1 cellular context compared by ENCODE assay signal in genomic region chr19:5789886-5790572, GRCh38.
A peak's percentile ranks its signal among the peaks of the same experiment; 100 is the strongest.
TF ChIP-seq lines count a peak whose summit lies in the region.

No MANE protein-coding gene starts in this region.

TF ChIP-seq in HepG2, 621 proteins besides CTCF, POLR2A, EP300 and RAD21:
- TF ChIP-seq ZIK1 (CRISPR knock-in tag; IDR thresholded peaks at IDR 0.05; ENCODE audit: borderline replicate concordance, low read depth) (peak; percentile 6; the same call in 1 of the 2 replicates), SAP130 (CRISPR knock-in tag; IDR thresholded peaks at IDR 0.05; ENCODE audit: low read depth) (no peak), HBP1 (CRISPR knock-in tag; IDR thresholded peaks at IDR 0.05; ENCODE audit: low read depth) (no peak), ZNF572 (CRISPR knock-in tag; IDR thresholded peaks at IDR 0.05) (0 out of 2 replicates have a peak, but pooled peaks have one; percentile 89), STAT6 (CRISPR knock-in tag; IDR thresholded peaks at IDR 0.05; ENCODE audit: borderline replicate concordance) (0 out of 2 replicates have a peak, but pooled peaks have one; percentile 8), ZNF451 (CRISPR knock-in tag; IDR thresholded peaks at IDR 0.05) (no peak), ZMYM3 (CRISPR knock-in tag; IDR thresholded peaks at IDR 0.05) (peak; percentile 59; the same call in 1 of the 2 replicates), ZFP82 (CRISPR knock-in tag; IDR thresholded peaks at IDR 0.05; ENCODE audit: borderline replicate concordance) (peak; percentile 8; the same call in 1 of the 2 replicates), RBAK (CRISPR knock-in tag; IDR thresholded peaks at IDR 0.05) (0 out of 2 replicates have a peak, but pooled peaks have one; percentile 23), MZF1 (CRISPR knock-in tag; IDR thresholded peaks at IDR 0.05; ENCODE audit: borderline replicate concordance) (0 out of 2 replicates have a peak, but pooled peaks have one; percentile 22), KDM5A (IDR thresholded peaks at IDR 0.05; ENCODE audit: borderline replicate concordance, low read length) (0 out of 2 replicates have a peak, but pooled peaks have one; percentile 14), PCBP1 (IDR thresholded peaks at IDR 0.05; ENCODE audit: borderline replicate concordance, low read depth, low read length) (0 out of 2 replicates have a peak, but pooled peaks have one; percentile 3), REL (CRISPR knock-in tag; conservative IDR thresholded peaks at IDR 0.05) (0 out of 2 replicates have a peak, but pooled peaks have one; percentile 35)
- TF ChIP-seq, protein P1, sequence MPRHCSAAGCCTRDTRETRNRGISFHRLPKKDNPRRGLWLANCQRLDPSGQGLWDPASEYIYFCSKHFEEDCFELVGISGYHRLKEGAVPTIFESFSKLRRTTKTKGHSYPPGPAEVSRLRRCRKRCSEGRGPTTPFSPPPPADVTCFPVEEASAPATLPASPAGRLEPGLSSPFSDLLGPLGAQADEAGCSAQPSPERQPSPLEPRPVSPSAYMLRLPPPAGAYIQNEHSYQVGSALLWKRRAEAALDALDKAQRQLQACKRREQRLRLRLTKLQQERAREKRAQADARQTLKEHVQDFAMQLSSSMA (CRISPR knock-in tag; IDR thresholded peaks at IDR 0.05) = no peak
- TF ChIP-seq, protein P2, sequence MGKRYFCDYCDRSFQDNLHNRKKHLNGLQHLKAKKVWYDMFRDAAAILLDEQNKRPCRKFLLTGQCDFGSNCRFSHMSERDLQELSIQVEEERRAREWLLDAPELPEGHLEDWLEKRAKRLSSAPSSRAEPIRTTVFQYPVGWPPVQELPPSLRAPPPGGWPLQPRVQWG (CRISPR knock-in tag; IDR thresholded peaks at IDR 0.05; ENCODE audit: borderline replicate concordance, low read depth) = no peak
